In the genomic region with DNA sequence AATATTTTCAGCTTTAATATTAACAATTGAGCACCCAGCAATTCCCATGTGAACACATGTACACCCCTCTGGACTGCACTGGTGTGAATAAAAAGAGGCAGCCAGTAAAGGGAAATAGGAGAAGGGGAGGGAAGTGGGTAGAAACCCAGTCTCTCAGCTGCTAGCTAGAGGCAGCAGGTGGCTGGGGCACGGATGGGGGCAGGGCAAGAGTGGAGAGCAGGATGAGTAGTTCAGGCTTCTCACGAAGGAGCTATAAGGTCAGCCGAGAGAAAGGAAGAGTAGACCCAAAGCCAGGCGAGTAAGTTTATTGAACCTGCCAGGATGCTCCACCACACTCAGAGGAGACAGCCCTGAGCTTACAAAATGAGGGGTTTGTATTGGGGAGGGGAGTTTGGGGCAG, we compare ENCODE assay signal across 29 cellular contexts.
DNase-seq lines count a peak whose midpoint lies in the region; ATAC-seq and TF ChIP-seq lines count a peak whose summit lies in the region.
"Had no signal": no experiment of that assay in that cellular context is flagged by ENCODE, and none has a peak within 500 bp of the region (broad histone marks: within the 10 kb centered on the region; RNA-seq: fewer than 3 reads in every experiment).

No MANE protein-coding gene starts in this region.

- H3K9me3 ChIP-seq in neural progenitor cell (ENCODE audit: low read depth) (peaks cover 4% of the 10 kb centered on the region), tibial nerve (no peaks in the 10 kb centered on the region)
- H3K9me3 ChIP-seq: A549, upper lobe of right lung had no signal

- no peaks in the 10 kb centered on the region for H3F3A ChIP-seq in neural progenitor cell (ENCODE audit: low read depth)

- intact Hi-C loops in activated B cell treated with CpG ODN at 0.5 μM for 24 hours (cut with micrococcal nuclease): no loop called here

- H3K36me3 ChIP-seq in neural progenitor cell (no peaks in the 10 kb centered on the region), tibial nerve (no peaks in the 10 kb centered on the region)
- H3K36me3 ChIP-seq: BLaER1 treated with 17β-estradiol and CSF1 and Interleukin-3, amounts not matched to agents 10 nM and 100 nM; upper lobe of right lung had no signal

- TF ChIP-seq CTCF in activated B cell treated with CpG ODN at 0.5 μM for 24 hours (IDR thresholded peaks at IDR 0.05): no peak
- TF ChIP-seq CTCF in neural progenitor cell (IDR thresholded peaks at IDR 0.05): no peak
- no peak for TF ChIP-seq CTCF in tibial nerve (IDR thresholded peaks at IDR 0.05)
- no peak for TF ChIP-seq CTCF in coronary artery (IDR thresholded peaks at IDR 0.05)

- CTCF ChIA-PET in activated B cell treated with CpG ODN at 0.5 μM for 24 hours (lab: Charles Lee): no interaction called here

- no peaks in the 10 kb centered on the region for H3K79me2 ChIP-seq in neural progenitor cell (ENCODE audit: low read depth)

- H3K27me3 Mint-ChIP-seq in activated B cell treated with CpG ODN at 0.5 μM for 24 hours: no peaks in the 10 kb centered on the region
- peaks cover 2% of the 10 kb centered on the region for H3K27me3 Mint-ChIP-seq in neural progenitor cell (ENCODE audit: insufficient read depth, low read depth)
- H3K27me3 Mint-ChIP-seq: activated CD8-positive, alpha-beta memory T cell treated with anti-CD3 and anti-CD28 coated beads, Interleukin-2, amount 10 ng/mL, durations not matched to agents 7 days and 5 days; activated T-helper 17 cell treated with anti-CD3 and anti-CD28 coated beads, Interleukin-2, amount 50 U/mL, for 72 hours; IgD-negative memory B cell; stimulated activated naive CD8-positive, alpha-beta T cell treated with anti-CD3 and anti-CD28 coated beads, Interleukin-15, amount 100 ng/mL, for 72 hours had no signal

- H3K4me1 ChIP-seq in neural progenitor cell (no peaks in the 10 kb centered on the region), tibial nerve (no peaks in the 10 kb centered on the region)
- H3K4me1 ChIP-seq: A549, foreskin keratinocyte, upper lobe of right lung had no signal

- H3K9me3 Mint-ChIP-seq in activated B cell treated with CpG ODN at 0.5 μM for 24 hours (peaks cover 2% of the 10 kb centered on the region), neural progenitor cell (peaks cover 2% of the 10 kb centered on the region)
- H3K9me3 Mint-ChIP-seq: activated T-helper 17 cell treated with anti-CD3 and anti-CD28 coated beads, Interleukin-2, amount 50 U/mL, for 72 hours had no signal

- TF ChIP-seq EP300 in tibial nerve (IDR thresholded peaks at IDR 0.05): no peak

- POLR2A ChIA-PET in activated B cell treated with CpG ODN at 0.5 μM for 24 hours (lab: Charles Lee): no interaction called here

- DNase-seq in NCI-H82 (lab: John Stamatoyannopoulos, UW) (peak; percentile 15), NCI-H82 treated with DMSO at 0.1 percent for 48 hours (lab: John Stamatoyannopoulos, UW; ENCODE audit: unreplicated experiment) (no peak), NAMALWA (ENCODE audit: low spot score) (peak; percentile 19), activated B cell treated with CpG ODN at 0.5 μM for 24 hours (no peak), neural progenitor cell (ENCODE audit: low spot score) (peak; percentile 50), tibial nerve (ENCODE audit: low spot score in 2 of 2) (no peak), DMS79 treated with DMSO at 0.1 percent for 48 hours (lab: John Stamatoyannopoulos, UW) (no peak), coronary artery (ENCODE audit: low spot score) (no peak)
- DNase-seq: activated CD8-positive, alpha-beta memory T cell treated with anti-CD3 and anti-CD28 coated beads, Interleukin-2, amount 10 ng/mL, durations not matched to agents 7 days and 5 days; amniotic stem cell; dorsolateral prefrontal cortex; foreskin keratinocyte; GDM1; hippocampal formation; kidney glomerular epithelial cell; mesenchymal stem cell; NCI-H187; NCI-H510A treated with DMSO at 0.1 percent for 48 hours; PC-9; stimulated activated CD4-positive, alpha-beta T cell treated with anti-CD3 and anti-CD28 coated beads, Interleukin-2, amount 100 ng/mL, for 24 hours; stimulated activated naive CD8-positive, alpha-beta T cell treated with anti-CD3 and anti-CD28 coated beads, Interleukin-15, amount 100 ng/mL, for 72 hours; T-helper 2 cell; upper lobe of right lung had no signal

- H3K4me1 Mint-ChIP-seq in activated B cell treated with CpG ODN at 0.5 μM for 24 hours (peaks cover 12% of the 10 kb centered on the region), neural progenitor cell (peaks cover 5% of the 10 kb centered on the region)
- H3K4me1 Mint-ChIP-seq: activated CD8-positive, alpha-beta memory T cell treated with anti-CD3 and anti-CD28 coated beads, Interleukin-2, amount 10 ng/mL, durations not matched to agents 7 days and 5 days; activated T-helper 17 cell treated with anti-CD3 and anti-CD28 coated beads, Interleukin-2, amount 50 U/mL, for 72 hours had no signal

- ATAC-seq in activated B cell treated with CpG ODN at 0.5 μM for 24 hours (ENCODE audit: low read depth): peak; percentile 18
- ATAC-seq: A549; activated CD8-positive, alpha-beta memory T cell treated with anti-CD3 and anti-CD28 coated beads, Interleukin-2, amount 10 ng/mL, durations not matched to agents 7 days and 5 days; activated T-helper 17 cell treated with anti-CD3 and anti-CD28 coated beads, Interleukin-2, amount 50 U/mL, for 72 hours; foreskin keratinocyte; GM12878; stimulated activated naive CD8-positive, alpha-beta T cell treated with anti-CD3 and anti-CD28 coated beads, Interleukin-15, amount 100 ng/mL, for 72 hours; upper lobe of right lung had no signal

- peak overlapping the region; percentile 18 for H3K4me2 ChIP-seq in neural progenitor cell
- H3K4me2 ChIP-seq: A549, PC-9 had no signal

- no peaks in the 10 kb centered on the region for H3K27me3 ChIP-seq in neural progenitor cell
- no peaks in the 10 kb centered on the region for H3K27me3 ChIP-seq in tibial nerve
- H3K27me3 ChIP-seq: foreskin keratinocyte, upper lobe of right lung had no signal

- no peak overlapping the region for H3K9ac ChIP-seq in neural progenitor cell
- H3K9ac ChIP-seq: BLaER1 treated with 17β-estradiol and CSF1 and Interleukin-3, amounts not matched to agents 10 nM and 100 nM had no signal

- H3K36me3 Mint-ChIP-seq in activated B cell treated with CpG ODN at 0.5 μM for 24 hours (ENCODE audit: low read depth) (no peaks in the 10 kb centered on the region), neural progenitor cell (no peaks in the 10 kb centered on the region)
- H3K36me3 Mint-ChIP-seq: activated CD8-positive, alpha-beta memory T cell treated with anti-CD3 and anti-CD28 coated beads, Interleukin-2, amount 10 ng/mL, durations not matched to agents 7 days and 5 days; IgD-negative memory B cell; natural killer cell treated with Interleukin-12 subunit alpha and Interleukin-12 subunit beta and Interleukin-15 and Interleukin-18, amount 100 ng/mL, for 72 hours had no signal

- H2AFZ ChIP-seq in neural progenitor cell (replicated peaks): peak overlapping the region; percentile 57
- H2AFZ ChIP-seq: PC-9 had no signal

- H3K4me3 Mint-ChIP-seq in activated B cell treated with CpG ODN at 0.5 μM for 24 hours (no peak overlapping the region), neural progenitor cell (no peak overlapping the region)
- H3K4me3 Mint-ChIP-seq: activated CD8-positive, alpha-beta memory T cell treated with anti-CD3 and anti-CD28 coated beads, Interleukin-2, amount 10 ng/mL, durations not matched to agents 7 days and 5 days; activated T-helper 17 cell treated with anti-CD3 and anti-CD28 coated beads, Interleukin-2, amount 50 U/mL, for 72 hours; IgD-negative memory B cell; natural killer cell treated with Interleukin-12 subunit alpha and Interleukin-12 subunit beta and Interleukin-15 and Interleukin-18, amount 100 ng/mL, for 72 hours; stimulated activated naive CD8-positive, alpha-beta T cell treated with anti-CD3 and anti-CD28 coated beads, Interleukin-15, amount 100 ng/mL, for 72 hours had no signal

- no peaks in the 10 kb centered on the region for H4K20me1 ChIP-seq in neural progenitor cell (ENCODE audit: low read depth)
- H4K20me1 ChIP-seq: BLaER1 treated with 17β-estradiol and CSF1 and Interleukin-3, amounts not matched to agents 10 nM and 100 nM had no signal

- no peak overlapping the region for H3K4me3 ChIP-seq in neural progenitor cell
- no peak overlapping the region for H3K4me3 ChIP-seq in tibial nerve
- no peak overlapping the region for H3K4me3 ChIP-seq in coronary artery
- H3K4me3 ChIP-seq: A549; BLaER1 treated with 17β-estradiol and CSF1 and Interleukin-3, amounts not matched to agents 10 nM and 100 nM; dorsolateral prefrontal cortex; GM12878; PC-9; upper lobe of right lung had no signal

- TF ChIP-seq POLR2A in tibial nerve (IDR thresholded peaks at IDR 0.05): no peak

- no peak overlapping the region for H3K27ac ChIP-seq in neural progenitor cell
- H3K27ac ChIP-seq in tibial nerve: no peak overlapping the region
- no peak overlapping the region for H3K27ac ChIP-seq in coronary artery
- H3K27ac ChIP-seq: A549; BLaER1 treated with 17β-estradiol and CSF1 and Interleukin-3, amounts not matched to agents 10 nM and 100 nM; dorsolateral prefrontal cortex; foreskin keratinocyte; PC-9; upper lobe of right lung had no signal

- H3K27ac Mint-ChIP-seq in activated B cell treated with CpG ODN at 0.5 μM for 24 hours (no peak overlapping the region), neural progenitor cell (no peak overlapping the region)
- H3K27ac Mint-ChIP-seq: activated CD8-positive, alpha-beta memory T cell treated with anti-CD3 and anti-CD28 coated beads, Interleukin-2, amount 10 ng/mL, durations not matched to agents 7 days and 5 days; activated T-helper 17 cell treated with anti-CD3 and anti-CD28 coated beads, Interleukin-2, amount 50 U/mL, for 72 hours; natural killer cell treated with Interleukin-12 subunit alpha and Interleukin-12 subunit beta and Interleukin-15 and Interleukin-18, amount 100 ng/mL, for 72 hours had no signal

- WGBS in tibial nerve, 2 donors: 0 to 34% methylated on average over 4 of the region's 4 CpGs

Comparison
In these comparisons a context has a peak if more than half of its experiments do, and no peak if none do; other contexts are left out.
1. DNase-seq: peak in NCI-H82 (single experiment), NAMALWA (single experiment) and neural progenitor cell (single experiment); none in NCI-H82 treated with DMSO at 0.1 percent for 48 hours (single experiment), activated B cell treated with CpG ODN at 0.5 μM for 24 hours (single experiment), tibial nerve (0 of 2), DMS79 treated with DMSO at 0.1 percent for 48 hours (single experiment) and coronary artery (single experiment).